ENCODE assay signal across 1 cellular context in genomic region chr11:126480410-126481302, GRCh38.
A peak's percentile ranks its signal among the peaks of the same experiment; 100 is the strongest.
TF ChIP-seq lines count a peak whose summit lies in the region.

No MANE protein-coding gene starts in this region.

TF ChIP-seq in K562, 482 proteins besides CTCF, POLR2A, EP300 and RAD21 (continued from another document and continues in another):
- TF ChIP-seq ARID3B (CRISPR knock-in tag; IDR thresholded peaks at IDR 0.05; ENCODE audit: borderline replicate concordance) (no peak), MIER1 (IDR thresholded peaks at IDR 0.05; ENCODE audit: low read depth) (no peak), E2F3 (CRISPR knock-in tag; IDR thresholded peaks at IDR 0.05) (no peak), DMBX1 (CRISPR knock-in tag; IDR thresholded peaks at IDR 0.05; ENCODE audit: borderline replicate concordance) (no peak), ARID1B (IDR thresholded peaks at IDR 0.05) (no peak), ZNF263 (CRISPR knock-in tag; IDR thresholded peaks at IDR 0.05; ENCODE audit: borderline replicate concordance) (no peak), ZBTB43 (CRISPR knock-in tag; IDR thresholded peaks at IDR 0.05) (no peak), PHF21A (IDR thresholded peaks at IDR 0.05; ENCODE audit: borderline replicate concordance, low read depth) (no peak), NBN (IDR thresholded peaks at IDR 0.05; ENCODE audit: low read depth) (no peak), ESRRA (IDR thresholded peaks at IDR 0.05; ENCODE audit: borderline replicate concordance, low read depth) (peak; percentile 69; the same call in 1 of the 2 replicates), ID3 (CRISPR knock-in tag; IDR thresholded peaks at IDR 0.05) (no peak), ID3 (tag; IDR thresholded peaks at IDR 0.05) (no peak), KDM5B (IDR thresholded peaks at IDR 0.05; ENCODE audit: insufficient replicate concordance, low read depth, low read length) (no peak), ZMIZ1 (IDR thresholded peaks at IDR 0.05; ENCODE audit: low read depth in 2 of 2, low read length in 2 of 2) (no peak), ZNF175 (CRISPR knock-in tag; IDR thresholded peaks at IDR 0.05; ENCODE audit: low read depth) (no peak), PBX2 (CRISPR knock-in tag; IDR thresholded peaks at IDR 0.05; ENCODE audit: low read depth) (no peak), PBX2 (tag; conservative IDR thresholded peaks at IDR 0.05; ENCODE audit: low read depth) (no peak), SIX5 (IDR thresholded peaks at IDR 0.05; ENCODE audit: borderline replicate concordance in 1 of 2, insufficient read depth in 1 of 2, low read depth in 1 of 2, low read length in 2 of 2) (no peak), FOXK1 (CRISPR knock-in tag; IDR thresholded peaks at IDR 0.05; ENCODE audit: borderline replicate concordance) (no peak), ZNF197 (CRISPR knock-in tag; IDR thresholded peaks at IDR 0.05; ENCODE audit: low read depth) (no peak), HDAC6 (IDR thresholded peaks at IDR 0.05; ENCODE audit: low read depth, low read length) (no peak), SRSF7 (optimal IDR thresholded peaks at IDR 0.05; ENCODE audit: low read depth, low read length) (no peak), MEIS2 (IDR thresholded peaks at IDR 0.05; ENCODE audit: partially characterized antibody) (no peak), TRIM24 (IDR thresholded peaks at IDR 0.05) (no peak), RBM15 (IDR thresholded peaks at IDR 0.05; ENCODE audit: insufficient read depth, low read length) (no peak), E2F4 (CRISPR knock-in tag; IDR thresholded peaks at IDR 0.05; ENCODE audit: low read depth) (no peak), ZNF511 (CRISPR knock-in tag; IDR thresholded peaks at IDR 0.05) (no peak), NR1H2 (CRISPR knock-in tag; IDR thresholded peaks at IDR 0.05) (no peak), ZNF217 (CRISPR knock-in tag; IDR thresholded peaks at IDR 0.05) (no peak), POLR3G (IDR thresholded peaks at IDR 0.05; ENCODE audit: extremely low read depth, insufficient read length, insufficient replicate concordance) (no peak), HCFC1 (IDR thresholded peaks at IDR 0.05; ENCODE audit: low read depth, low read length) (0 out of 2 replicates have a peak, but pooled peaks have one; percentile 15), STAT5B (CRISPR knock-in tag; IDR thresholded peaks at IDR 0.05) (no peak), ZNF121 (CRISPR knock-in tag; conservative IDR thresholded peaks at IDR 0.05) (no peak), HNRNPL (IDR thresholded peaks at IDR 0.05; ENCODE audit: low read depth, low read length) (no peak), POLR2G (IDR thresholded peaks at IDR 0.05; ENCODE audit: low read depth, low read length) (peak; percentile 44; the same call in 1 of the 2 replicates), CAMTA2 (CRISPR knock-in tag; conservative IDR thresholded peaks at IDR 0.05) (no peak), RFX1 (IDR thresholded peaks at IDR 0.05) (no peak), ZNF3 (CRISPR knock-in tag; IDR thresholded peaks at IDR 0.05) (no peak), NR4A1 (CRISPR knock-in tag; IDR thresholded peaks at IDR 0.05) (no peak), NR4A1 (tag; IDR thresholded peaks at IDR 0.05) (no peak), CBX3 (IDR thresholded peaks at IDR 0.05; ENCODE audit: borderline replicate concordance in 1 of 2, low read length in 2 of 2) (peak in 1 of 2 experiments; percentile 82; a peak in 1 of 3 replicates), ZNF785 (CRISPR knock-in tag; IDR thresholded peaks at IDR 0.05) (no peak), ETS1 (conservative IDR thresholded peaks at IDR 0.05; ENCODE audit: control insufficient read depth, low read depth, low read length) (no peak), CLOCK (CRISPR knock-in tag; IDR thresholded peaks at IDR 0.05; ENCODE audit: borderline replicate concordance) (no peak), XRCC5 (IDR thresholded peaks at IDR 0.05; ENCODE audit: low read depth, low read length) (peak; percentile 25; the same call in 1 of the 2 replicates), SFPQ (IDR thresholded peaks at IDR 0.05; ENCODE audit: low read depth, low read length) (no peak), SNIP1 (IDR thresholded peaks at IDR 0.05; ENCODE audit: low read depth) (no peak), DACH1 (IDR thresholded peaks at IDR 0.05; ENCODE audit: partially characterized antibody) (no peak), ELK3 (CRISPR knock-in tag; IDR thresholded peaks at IDR 0.05) (no peak)
